16 cellular contexts compared by ENCODE assay signal in the genomic region with DNA sequence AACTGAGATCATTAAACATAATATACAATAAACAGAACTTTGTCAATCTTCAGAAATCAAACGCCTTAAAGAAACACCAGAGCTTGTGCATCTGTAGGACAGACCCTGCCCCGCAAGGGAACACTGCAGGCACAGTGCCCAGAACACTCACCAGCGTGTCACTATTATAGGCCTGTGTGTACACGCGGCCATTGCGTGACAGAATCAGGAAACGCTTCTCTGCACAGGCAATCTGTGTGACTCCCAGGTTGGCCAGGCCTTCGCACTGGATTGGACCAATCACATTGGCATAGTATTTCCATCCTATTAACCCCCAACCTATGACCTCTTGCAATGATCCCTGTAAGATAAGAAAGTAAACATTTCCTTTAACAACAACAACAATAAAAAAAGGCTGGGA.
"Had no signal": no experiment of that assay in that cellular context is flagged by ENCODE, and none has a peak within 500 bp of the region (broad histone marks: within the 10 kb centered on the region; RNA-seq: fewer than 3 reads in every experiment).

No MANE protein-coding gene starts in this region.

- ATAC-seq: activated CD4-positive, alpha-beta T cell treated with anti-CD3 and anti-CD28 coated beads for 36 hours; activated naive CD4-positive, alpha-beta T cell treated with anti-CD3 and anti-CD28 coated beads, Interleukin-2, amount 50 U/mL, for 72 hours; effector memory CD8-positive, alpha-beta T cell; lower lobe of right lung; T-helper 17 cell had no signal

- H3K4me3 ChIP-seq: adrenal gland, lower lobe of right lung, spleen, tibial artery had no signal

- H3K9me3 ChIP-seq: adrenal gland, lower lobe of right lung, spleen, tibial artery had no signal

- H3K27ac ChIP-seq: adrenal gland, lower lobe of right lung, parathyroid adenoma, spleen, tibial artery, WERI-Rb-1 had no signal

- DNase-seq: activated CD4-positive, alpha-beta memory T cell treated with anti-CD3 and anti-CD28 coated beads for 36 hours; activated CD4-positive, alpha-beta T cell treated with anti-CD3 and anti-CD28 coated beads for 36 hours; activated gamma-delta T cell treated with Interleukin-2 at 50 U/mL for 16 hours; activated T-cell treated with anti-CD3 and anti-CD28 coated beads for 4 hours; effector memory CD8-positive, alpha-beta T cell; erythroblast; lower lobe of right lung; natural killer cell; spleen; stimulated activated naive CD4-positive, alpha-beta T cell; T-helper 17 cell; tibial artery; WERI-Rb-1 had no signal

- H3K4me1 ChIP-seq: adrenal gland, lower lobe of right lung, parathyroid adenoma, tibial artery had no signal

- H3K27me3 ChIP-seq: adrenal gland, spleen, tibial artery had no signal
